ENCODE assay signal across 1 cellular context in the genomic region with DNA sequence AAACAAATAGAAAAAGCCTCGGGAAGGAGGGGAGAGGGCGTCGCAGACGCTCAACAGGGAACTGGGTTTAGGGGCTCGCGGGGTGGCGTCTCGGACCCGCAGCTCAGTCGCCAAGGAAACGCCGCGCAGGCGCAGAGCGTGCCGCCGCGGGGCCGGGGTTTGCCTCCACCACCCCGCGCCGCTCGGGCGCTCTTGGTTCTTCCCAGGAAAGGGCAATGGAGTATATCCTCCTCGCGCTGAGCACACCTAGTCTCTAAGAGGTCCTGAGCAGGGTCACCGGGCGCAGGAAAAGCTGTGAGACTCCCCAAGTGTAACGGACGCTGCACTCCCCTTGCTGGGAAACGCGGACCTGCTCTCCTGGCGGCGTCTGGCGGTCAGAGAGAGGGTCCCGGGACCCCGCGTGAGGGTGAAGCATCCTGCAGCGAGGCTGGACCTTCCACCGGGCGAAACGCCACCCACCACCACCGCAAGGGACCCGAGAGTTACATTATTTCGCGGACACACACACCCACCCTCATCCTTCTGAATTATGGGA.
TF ChIP-seq lines count a peak whose summit lies in the region.

No MANE protein-coding gene starts in this region.

TF ChIP-seq in HepG2, 621 proteins besides CTCF, POLR2A, EP300 and RAD21 (continued from another document):
- TF ChIP-seq PHF8 (CRISPR knock-in tag; IDR thresholded peaks at IDR 0.05) (peak; percentile 31; the same call in 1 of the 2 replicates), HNF4G (IDR thresholded peaks at IDR 0.05; ENCODE audit: borderline replicate concordance, low read depth, low read length) (no peak), HNF4G (CRISPR knock-in tag; IDR thresholded peaks at IDR 0.05; ENCODE audit: borderline replicate concordance, low read depth) (0 out of 2 replicates have a peak, but pooled peaks have one; percentile 8), NFE2 (CRISPR knock-in tag; IDR thresholded peaks at IDR 0.05) (no peak), ZNF713 (CRISPR knock-in tag; IDR thresholded peaks at IDR 0.05) (no peak), ZNF792 (CRISPR knock-in tag; IDR thresholded peaks at IDR 0.05) (0 out of 2 replicates have a peak, but pooled peaks have one; percentile 22)
- TF ChIP-seq, protein P1, sequence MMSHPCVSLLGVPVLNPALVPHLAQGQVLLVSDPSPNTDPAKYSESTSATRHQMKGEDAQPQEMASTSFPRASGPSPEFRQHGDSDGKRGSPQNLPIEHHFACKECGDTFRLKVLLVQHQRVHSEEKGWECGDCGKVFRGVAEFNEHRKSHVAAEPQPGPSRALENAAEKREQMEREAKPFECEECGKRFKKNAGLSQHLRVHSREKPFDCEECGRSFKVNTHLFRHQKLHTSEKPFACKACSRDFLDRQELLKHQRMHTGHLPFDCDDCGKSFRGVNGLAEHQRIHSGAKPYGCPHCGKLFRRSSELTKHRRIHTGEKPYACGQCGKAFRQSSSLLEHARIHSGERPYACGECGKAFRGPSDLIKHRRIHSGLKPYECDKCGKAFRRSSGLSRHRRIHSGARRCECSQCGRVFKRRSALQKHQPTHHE (CRISPR knock-in tag; IDR thresholded peaks at IDR 0.05; ENCODE audit: borderline replicate concordance), result 0 out of 2 replicates have a peak, but pooled peaks have one; percentile 6
- TF ChIP-seq, protein P2, sequence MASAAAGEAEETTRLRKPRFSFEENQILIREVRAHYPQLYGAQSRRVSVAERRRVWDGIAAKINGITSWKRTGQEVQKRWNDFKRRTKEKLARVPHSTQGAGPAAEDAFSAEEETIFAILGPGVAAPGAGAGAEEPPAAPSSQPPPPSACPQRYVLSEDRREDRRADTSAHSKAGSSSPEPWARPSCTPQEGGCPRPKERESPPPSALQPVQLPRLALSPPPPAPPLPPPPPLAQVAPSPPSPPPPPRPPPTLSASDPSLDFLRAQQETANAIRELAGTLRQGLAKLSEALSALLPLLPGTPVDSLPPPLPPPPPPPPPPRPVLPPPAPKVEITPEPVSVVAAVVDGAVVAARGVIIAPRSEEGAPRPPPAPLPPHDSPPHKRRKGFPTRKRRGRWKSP (CRISPR knock-in tag; IDR thresholded peaks at IDR 0.05), result no peak
TF ChIP-seq in HepG2: peak in this region for 64.
